ENCODE assay signal across 1 cellular context in the genomic region with DNA sequence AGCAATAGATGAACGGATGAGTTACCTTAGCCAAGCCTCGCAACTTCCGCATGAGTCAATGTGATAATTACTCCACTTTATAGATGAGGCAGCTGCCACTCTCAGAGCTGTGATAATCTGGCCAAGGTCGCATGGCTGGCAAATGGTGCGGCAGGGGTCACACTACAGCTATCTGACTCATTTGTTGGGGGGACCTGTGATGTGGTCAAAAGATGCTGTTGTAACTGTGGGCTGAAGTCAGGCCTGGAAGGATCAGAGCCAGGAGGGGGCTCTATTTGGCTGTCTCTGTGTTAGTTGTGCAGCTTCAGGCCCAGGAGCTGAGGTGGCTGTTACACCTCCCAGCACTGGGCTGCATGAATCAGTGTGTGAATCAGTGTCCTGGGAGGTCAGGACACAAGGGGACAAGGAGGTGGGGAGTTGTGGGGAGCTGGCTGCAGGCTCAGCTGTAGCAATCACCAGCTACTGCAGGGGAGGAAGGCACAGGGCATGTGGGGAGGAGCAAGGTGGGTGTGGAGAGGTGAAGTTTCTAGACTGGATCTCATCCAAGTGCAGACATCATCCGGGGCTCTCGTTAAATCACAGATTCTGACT.
TF ChIP-seq lines count a peak whose summit lies in the region.

No MANE protein-coding gene starts in this region.

TF ChIP-seq in IMR-90, 13 proteins besides CTCF, POLR2A, EP300 and RAD21:
- TF ChIP-seq RFX5 (IDR thresholded peaks at IDR 0.05; ENCODE audit: low read depth, low read length) (no peak), CEBPB (IDR thresholded peaks at IDR 0.05; ENCODE audit: low read depth, low read length) (peak; percentile 24; the same call in 1 of the 2 replicates), SMC3 (IDR thresholded peaks at IDR 0.05; ENCODE audit: low read depth, low read length) (peak; percentile 24; the same call in 1 of the 2 replicates)
